ENCODE assay signal across 3 cellular contexts in the genomic region with DNA sequence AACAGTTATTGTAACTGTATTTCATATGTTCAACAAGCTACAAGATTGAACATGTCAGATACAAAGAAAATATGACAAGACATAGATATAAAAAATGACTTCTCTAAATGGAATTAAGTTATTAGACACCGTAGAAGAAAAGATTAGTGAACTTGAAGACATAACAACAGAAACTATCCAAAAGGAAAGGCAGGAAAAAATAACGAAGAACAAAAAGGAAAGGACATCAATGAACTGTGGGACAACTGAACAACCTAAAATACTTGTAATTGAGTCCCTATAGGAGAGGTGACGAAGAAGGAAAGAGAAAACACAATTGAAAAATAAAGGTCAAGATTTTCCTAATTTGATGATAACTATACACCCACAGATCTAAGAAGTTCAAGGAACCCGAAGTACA.
TF ChIP-seq lines count a peak whose summit lies in the region.

No MANE protein-coding gene starts in this region.

TF ChIP-seq in SK-N-SH treated with all-trans-retinoic acid at 6 μM for 48 hours, 23 proteins besides CTCF, POLR2A, EP300 and RAD21:
- TF ChIP-seq TCF4 (CRISPR knock-in tag; IDR thresholded peaks at IDR 0.05; ENCODE audit: borderline replicate concordance) = no peak
- peak; percentile 98 for TF ChIP-seq ZFP30 (CRISPR knock-in tag; IDR thresholded peaks at IDR 0.05)

TF ChIP-seq in SK-N-SH, 30 proteins besides CTCF, POLR2A, EP300 and RAD21:
- no peak for TF ChIP-seq MXI1 (IDR thresholded peaks at IDR 0.05; ENCODE audit: low read depth, low read length)
- TF ChIP-seq, protein P1, sequence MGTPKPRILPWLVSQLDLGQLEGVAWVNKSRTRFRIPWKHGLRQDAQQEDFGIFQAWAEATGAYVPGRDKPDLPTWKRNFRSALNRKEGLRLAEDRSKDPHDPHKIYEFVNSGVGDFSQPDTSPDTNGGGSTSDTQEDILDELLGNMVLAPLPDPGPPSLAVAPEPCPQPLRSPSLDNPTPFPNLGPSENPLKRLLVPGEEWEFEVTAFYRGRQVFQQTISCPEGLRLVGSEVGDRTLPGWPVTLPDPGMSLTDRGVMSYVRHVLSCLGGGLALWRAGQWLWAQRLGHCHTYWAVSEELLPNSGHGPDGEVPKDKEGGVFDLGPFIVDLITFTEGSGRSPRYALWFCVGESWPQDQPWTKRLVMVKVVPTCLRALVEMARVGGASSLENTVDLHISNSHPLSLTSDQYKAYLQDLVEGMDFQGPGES (IDR thresholded peaks at IDR 0.05; ENCODE audit: low read depth, low read length) = no peak
- TF ChIP-seq EZH2phosphoT487 (IDR thresholded peaks at IDR 0.05; ENCODE audit: borderline replicate concordance, low read depth) = no peak
TF ChIP-seq in SK-N-SH: peak in this region for 0.

TF ChIP-seq in K562, 482 proteins besides CTCF, POLR2A, EP300 and RAD21:
- TF ChIP-seq, protein P2, sequence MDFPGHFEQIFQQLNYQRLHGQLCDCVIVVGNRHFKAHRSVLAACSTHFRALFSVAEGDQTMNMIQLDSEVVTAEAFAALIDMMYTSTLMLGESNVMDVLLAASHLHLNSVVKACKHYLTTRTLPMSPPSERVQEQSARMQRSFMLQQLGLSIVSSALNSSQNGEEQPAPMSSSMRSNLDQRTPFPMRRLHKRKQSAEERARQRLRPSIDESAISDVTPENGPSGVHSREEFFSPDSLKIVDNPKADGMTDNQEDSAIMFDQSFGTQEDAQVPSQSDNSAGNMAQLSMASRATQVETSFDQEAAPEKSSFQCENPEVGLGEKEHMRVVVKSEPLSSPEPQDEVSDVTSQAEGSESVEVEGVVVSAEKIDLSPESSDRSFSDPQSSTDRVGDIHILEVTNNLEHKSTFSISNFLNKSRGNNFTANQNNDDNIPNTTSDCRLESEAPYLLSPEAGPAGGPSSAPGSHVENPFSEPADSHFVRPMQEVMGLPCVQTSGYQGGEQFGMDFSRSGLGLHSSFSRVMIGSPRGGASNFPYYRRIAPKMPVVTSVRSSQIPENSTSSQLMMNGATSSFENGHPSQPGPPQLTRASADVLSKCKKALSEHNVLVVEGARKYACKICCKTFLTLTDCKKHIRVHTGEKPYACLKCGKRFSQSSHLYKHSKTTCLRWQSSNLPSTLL (IDR thresholded peaks at IDR 0.05) = no peak
- TF ChIP-seq ZNF280A (IDR thresholded peaks at IDR 0.05; ENCODE audit: low read depth, partially characterized antibody) (peak; percentile 28), RBM17 (IDR thresholded peaks at IDR 0.05; ENCODE audit: borderline replicate concordance, low read depth, low read length) (no peak), TRIM24 (IDR thresholded peaks at IDR 0.05) (0 out of 4 replicates have a peak, but pooled peaks of 1 of the 2 experiments have one; percentile 35), CBX3 (IDR thresholded peaks at IDR 0.05; ENCODE audit: borderline replicate concordance in 1 of 2, low read length in 2 of 2) (peak in 1 of 2 experiments; percentile 80; a peak in 2 of 3 replicates), RBM25 (IDR thresholded peaks at IDR 0.05; ENCODE audit: low read depth, low read length, severe bottlenecking) (peak; percentile 25), TRIM28 (IDR thresholded peaks at IDR 0.05) (peak; percentile 73; the same call in 1 of the 2 replicates), ZFP30 (CRISPR knock-in tag; IDR thresholded peaks at IDR 0.05; ENCODE audit: borderline replicate concordance) (peak; percentile 72; the same call in 1 of the 2 replicates), ZNF197 (CRISPR knock-in tag; IDR thresholded peaks at IDR 0.05; ENCODE audit: low read depth) (no peak), KDM1A (IDR thresholded peaks at IDR 0.05) (0 out of 4 replicates have a peak, but pooled peaks have one; percentile 28 to 29), BDP1 (IDR thresholded peaks at IDR 0.05; ENCODE audit: insufficient read depth, insufficient read length) (no peak), ZNF140 (CRISPR knock-in tag; IDR thresholded peaks at IDR 0.05) (no peak), SMARCA5 (IDR thresholded peaks at IDR 0.05) (peak; percentile 63; the same call in 1 of the 2 replicates)
- TF ChIP-seq, protein P3, sequence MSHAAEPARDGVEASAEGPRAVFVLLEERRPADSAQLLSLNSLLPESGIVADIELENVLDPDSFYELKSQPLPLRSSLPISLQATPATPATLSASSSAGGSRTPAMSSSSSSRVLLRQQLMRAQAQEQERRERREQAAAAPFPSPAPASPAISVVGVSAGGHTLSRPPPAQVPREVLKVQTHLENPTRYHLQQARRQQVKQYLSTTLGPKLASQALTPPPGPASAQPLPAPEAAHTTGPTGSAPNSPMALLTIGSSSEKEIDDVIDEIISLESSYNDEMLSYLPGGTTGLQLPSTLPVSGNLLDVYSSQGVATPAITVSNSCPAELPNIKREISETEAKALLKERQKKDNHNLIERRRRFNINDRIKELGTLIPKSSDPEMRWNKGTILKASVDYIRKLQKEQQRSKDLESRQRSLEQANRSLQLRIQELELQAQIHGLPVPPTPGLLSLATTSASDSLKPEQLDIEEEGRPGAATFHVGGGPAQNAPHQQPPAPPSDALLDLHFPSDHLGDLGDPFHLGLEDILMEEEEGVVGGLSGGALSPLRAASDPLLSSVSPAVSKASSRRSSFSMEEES (CRISPR knock-in tag; IDR thresholded peaks at IDR 0.05) = no peak
- TF ChIP-seq, protein P4, sequence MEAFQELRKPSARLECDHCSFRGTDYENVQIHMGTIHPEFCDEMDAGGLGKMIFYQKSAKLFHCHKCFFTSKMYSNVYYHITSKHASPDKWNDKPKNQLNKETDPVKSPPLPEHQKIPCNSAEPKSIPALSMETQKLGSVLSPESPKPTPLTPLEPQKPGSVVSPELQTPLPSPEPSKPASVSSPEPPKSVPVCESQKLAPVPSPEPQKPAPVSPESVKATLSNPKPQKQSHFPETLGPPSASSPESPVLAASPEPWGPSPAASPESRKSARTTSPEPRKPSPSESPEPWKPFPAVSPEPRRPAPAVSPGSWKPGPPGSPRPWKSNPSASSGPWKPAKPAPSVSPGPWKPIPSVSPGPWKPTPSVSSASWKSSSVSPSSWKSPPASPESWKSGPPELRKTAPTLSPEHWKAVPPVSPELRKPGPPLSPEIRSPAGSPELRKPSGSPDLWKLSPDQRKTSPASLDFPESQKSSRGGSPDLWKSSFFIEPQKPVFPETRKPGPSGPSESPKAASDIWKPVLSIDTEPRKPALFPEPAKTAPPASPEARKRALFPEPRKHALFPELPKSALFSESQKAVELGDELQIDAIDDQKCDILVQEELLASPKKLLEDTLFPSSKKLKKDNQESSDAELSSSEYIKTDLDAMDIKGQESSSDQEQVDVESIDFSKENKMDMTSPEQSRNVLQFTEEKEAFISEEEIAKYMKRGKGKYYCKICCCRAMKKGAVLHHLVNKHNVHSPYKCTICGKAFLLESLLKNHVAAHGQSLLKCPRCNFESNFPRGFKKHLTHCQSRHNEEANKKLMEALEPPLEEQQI (IDR thresholded peaks at IDR 0.05) = peak; percentile 37; the same call in 1 of the 2 replicates
